Comparison of ENCODE assay signal across 9 cellular contexts in genomic region chr4:92305148-92305877, GRCh38. TPM values are rescaled to one million over a fixed set of nuclear protein-coding genes. Genes with fewer than 3 reads are reported as not detected.
DNase-seq lines count a peak whose midpoint lies in the region; FAIRE-seq and TF ChIP-seq lines count a peak whose summit lies in the region.
"Had no signal": no experiment of that assay in that cellular context is flagged by ENCODE, and none has a peak within 500 bp of the region (broad histone marks: within the 10 kb centered on the region; RNA-seq: fewer than 3 reads in every experiment).

No MANE protein-coding gene starts in this region.

- TF ChIP-seq POLR2A in spleen (IDR thresholded peaks at IDR 0.05) = no peak

- H3K4me1 ChIP-seq in spleen = peaks cover 8 to 29% (median 25%) of the 10 kb centered on the region in 6 donors

- H3K36me3 ChIP-seq in bronchial epithelial cell (ENCODE audit: control insufficient read depth, insufficient read depth, low read length) = no peaks in the 10 kb centered on the region
- no peaks in the 10 kb centered on the region for H3K36me3 ChIP-seq in spleen

- WGBS in spleen, 5 donors = 1 to 12% (median 2%) methylated on average over 64 to 68 of the region's 68 CpGs

- H3K27ac ChIP-seq in spleen = no peak overlapping the region
- H3K27ac ChIP-seq: KMS-11 had no signal

- H3K9me3 ChIP-seq in spleen = no peaks in the 10 kb centered on the region

- TF ChIP-seq CTCF in GM10266 (IDR thresholded peaks at IDR 0.05; ENCODE audit: control insufficient read depth, insufficient read depth, low read depth, missing control alignments) (no peak), bronchial epithelial cell (IDR thresholded peaks at IDR 0.05; ENCODE audit: insufficient read depth, low read length, severe bottlenecking) (no peak), spleen (IDR thresholded peaks at IDR 0.05 in 8 of 11, conservative IDR thresholded peaks at IDR 0.05 in 3 of 11) (no peak)

- FAIRE-seq in bronchial epithelial cell (lab: Jason Lieb, UNC) = no peak

- DNase-seq in GM10266 (ENCODE audit: extremely low spot score) (peak; percentile 20), NCI-H2171 treated with DMSO at 0.1 percent for 48 hours (lab: John Stamatoyannopoulos, UW) (peak; percentile 87), bronchial epithelial cell (ENCODE audit: low read depth) (peak; percentile 7), iris pigment epithelial cell (ENCODE audit: low read depth) (peak; percentile 59), spleen (no peak), NCI-H774 (lab: John Stamatoyannopoulos, UW) (no peak), RKO (ENCODE audit: low spot score) (no peak)
- DNase-seq in effector CD8-positive, alpha-beta T cell (lab: John Stamatoyannopoulos, UW) = no peak

- intact Hi-C loops in spleen (cut with DNase I; ENCODE audit: low total_unique reads) = no loop called here

- peaks cover 25% of the 10 kb centered on the region for H3K27me3 ChIP-seq in bronchial epithelial cell (ENCODE audit: control insufficient read depth, insufficient read depth, low read length)
- peaks cover 4 to 73% (median 45%) of the 10 kb centered on the region in 7 donors for H3K27me3 ChIP-seq in spleen (replicated peaks in 1 of 7)

- H3K4me3 ChIP-seq in bronchial epithelial cell (ENCODE audit: low read depth, low read length) (peak overlapping the region; percentile 15), spleen (peak overlapping the region; percentile 4 to 54 (median 25))

RNA-seq across cellular contexts. Expression of gene GRID2, which starts 1.5 kb away (rescaled TPM):
- not detected in 2 replicates for total RNA-seq in bronchial epithelial cell
- total RNA-seq in spleen = under 1 TPM in 5 of 7 donors, not detected in 2; 0.07 to 0.92 (median 0.30) TPM
- under 1 TPM in 1 of 3 donors, not detected in 2; 0.03 TPM for polyA plus RNA-seq in spleen

Comparison
In these comparisons a context has a peak if more than half of its experiments do, and no peak if none do; other contexts are left out.
1. DNase-seq: peak in GM10266 (single experiment), NCI-H2171 treated with DMSO at 0.1 percent for 48 hours (single experiment), bronchial epithelial cell (single experiment) and iris pigment epithelial cell (single experiment); none in spleen (single experiment), NCI-H774 (single experiment), RKO (single experiment) and effector CD8-positive, alpha-beta T cell (single experiment).